In the genomic region with DNA sequence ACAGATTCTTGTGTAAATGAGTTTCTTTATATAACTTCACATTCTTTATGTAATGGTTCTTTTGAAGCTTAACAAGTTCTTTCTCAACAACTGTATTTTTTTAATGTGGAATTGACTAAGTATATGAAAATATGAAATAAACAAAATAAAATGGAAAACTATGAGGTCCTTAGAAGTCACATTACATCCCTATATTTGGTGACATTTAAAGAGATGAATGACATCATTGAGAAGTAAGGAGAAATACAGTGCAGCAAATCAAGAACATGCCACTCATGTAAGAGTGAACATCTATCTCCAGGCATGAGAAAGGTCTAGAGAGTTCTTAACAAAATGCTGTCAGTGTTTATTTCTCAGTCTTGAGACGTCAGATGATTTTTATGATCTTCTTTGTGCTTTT, we compare ENCODE assay signal across 1 cellular context.
TF ChIP-seq lines count a peak whose summit lies in the region.

No MANE protein-coding gene starts in this region.

TF ChIP-seq in endothelial cell of umbilical vein, 7 proteins besides CTCF, POLR2A, EP300 and RAD21:
- TF ChIP-seq MYC (IDR thresholded peaks at IDR 0.05; ENCODE audit: low read depth, low read length), result no peak
- no peak for TF ChIP-seq FOS (IDR thresholded peaks at IDR 0.05; ENCODE audit: borderline replicate concordance, insufficient read depth, low read length)
- no peak for TF ChIP-seq POLR2AphosphoS5 (IDR thresholded peaks at IDR 0.05; ENCODE audit: insufficient read depth, low read depth, low read length)
- TF ChIP-seq, protein P1, sequence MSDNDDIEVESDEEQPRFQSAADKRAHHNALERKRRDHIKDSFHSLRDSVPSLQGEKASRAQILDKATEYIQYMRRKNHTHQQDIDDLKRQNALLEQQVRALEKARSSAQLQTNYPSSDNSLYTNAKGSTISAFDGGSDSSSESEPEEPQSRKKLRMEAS (IDR thresholded peaks at IDR 0.05; ENCODE audit: insufficient read depth, insufficient read length), result no peak
- no peak for TF ChIP-seq EZH2 (IDR thresholded peaks at IDR 0.05; ENCODE audit: borderline replicate concordance, low read depth, low read length, severe bottlenecking)
- no peak for TF ChIP-seq GATA2 (IDR thresholded peaks at IDR 0.05; ENCODE audit: insufficient read depth, insufficient read length, low read depth, low read length)
- TF ChIP-seq JUN (IDR thresholded peaks at IDR 0.05; ENCODE audit: borderline replicate concordance, insufficient read depth, insufficient read length, low read depth), result no peak
